In the genomic region with DNA sequence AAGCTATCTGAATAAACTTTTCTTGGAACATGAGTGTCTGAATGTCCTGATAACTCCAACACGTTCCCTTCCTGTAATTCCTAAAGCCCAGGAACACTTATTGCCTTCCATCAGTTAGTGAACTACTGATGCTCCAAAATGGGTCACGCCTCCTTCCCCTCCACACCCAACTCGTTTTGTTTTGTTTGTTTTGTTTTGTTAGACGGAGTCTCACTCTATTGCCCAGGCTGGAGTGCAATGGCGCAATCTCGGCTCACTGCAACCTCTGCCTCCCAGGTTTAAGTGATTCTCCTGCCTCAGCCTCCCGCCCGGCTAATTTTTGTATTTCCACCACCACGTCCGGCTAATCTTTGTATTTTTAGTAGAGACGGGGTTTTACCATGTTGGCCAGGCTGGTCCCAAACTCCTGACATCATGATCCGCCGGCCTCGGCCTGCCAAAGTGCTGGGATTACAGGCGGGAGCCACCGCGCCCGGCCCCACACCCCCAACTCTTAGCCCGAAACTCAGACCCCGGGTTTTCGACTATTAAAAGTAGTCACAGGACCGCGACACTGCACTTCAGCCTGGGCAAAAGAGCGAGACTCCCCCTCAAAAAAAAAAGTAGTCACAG, we compare ENCODE assay signal across 8 cellular contexts. TPM values are rescaled to one million over a fixed set of nuclear protein-coding genes. Genes with fewer than 3 reads are reported as not detected.
DNase-seq lines count a peak whose midpoint lies in the region; ATAC-seq and TF ChIP-seq lines count a peak whose summit lies in the region.

No MANE protein-coding gene starts in this region.

- peak overlapping the region; percentile 92 for H3K4me3 ChIP-seq in Loucy (ENCODE audit: low read length, poor library complexity, severe bottlenecking)
- H3K4me3 ChIP-seq in effector memory CD4-positive, alpha-beta T cell (ENCODE audit: insufficient read depth, low read depth, low read length, poor library complexity, severe bottlenecking): peak overlapping the region; percentile 100

- no peaks in the 10 kb centered on the region for H3K9me3 ChIP-seq in Loucy (ENCODE audit: insufficient read depth, low read depth, low read length)
- H3K9me3 ChIP-seq in effector memory CD4-positive, alpha-beta T cell (ENCODE audit: control insufficient read depth, low read length): no peaks in the 10 kb centered on the region

- no peak overlapping the region for H3K27ac Mint-ChIP-seq in natural killer cell treated with Interleukin-12 subunit alpha and Interleukin-12 subunit beta and Interleukin-15 and Interleukin-18, amount 100 ng/mL, for 72 hours

- no peaks in the 10 kb centered on the region for H3K36me3 ChIP-seq in Loucy (ENCODE audit: insufficient read depth, low read length)
- H3K36me3 ChIP-seq in effector memory CD4-positive, alpha-beta T cell (ENCODE audit: control insufficient read depth, insufficient read depth, low read length): no peaks in the 10 kb centered on the region

- peak overlapping the region; percentile 92 for H3K4me2 ChIP-seq in Loucy (ENCODE audit: low read depth, low read length, poor library complexity, severe bottlenecking)

- H3K27ac ChIP-seq in effector memory CD4-positive, alpha-beta T cell (ENCODE audit: insufficient read depth, low read length, poor library complexity, severe bottlenecking): peak overlapping the region; percentile 63

- H3F3A ChIP-seq in Loucy (ENCODE audit: low read depth): no peaks in the 10 kb centered on the region

- no peak for DNase-seq in Right ventricle myocardium inferior (ENCODE audit: missing footprints)
- DNase-seq in cardiac septum (ENCODE audit: low spot score): no peak
- no peak for DNase-seq in effector memory CD4-positive, alpha-beta T cell
- no peak for DNase-seq in natural killer cell treated with Interleukin-12 subunit alpha and Interleukin-12 subunit beta and Interleukin-15 and Interleukin-18, amount 100 ng/mL, for 72 hours (ENCODE audit: low spot score)
- DNase-seq in NCI-H774 (lab: John Stamatoyannopoulos, UW): no peak
- no peak for DNase-seq in SKM-1 treated with dmso at 0.1 percent for 144 hours (lab: John Stamatoyannopoulos, UW; ENCODE audit: unreplicated experiment)

- TF ChIP-seq CTCF in Loucy (conservative IDR thresholded peaks at IDR 0.05; ENCODE audit: low read length): no peak

- H4K20me1 ChIP-seq in Loucy (ENCODE audit: insufficient read depth, low read length, poor library complexity, severe bottlenecking): peaks cover 54% of the 10 kb centered on the region

- peaks cover 45% of the 10 kb centered on the region for H3K4me1 ChIP-seq in Loucy (ENCODE audit: insufficient read depth, low read length, poor library complexity, severe bottlenecking)
- peaks cover 10% of the 10 kb centered on the region for H3K4me1 ChIP-seq in effector memory CD4-positive, alpha-beta T cell (ENCODE audit: control insufficient read depth, insufficient read depth, low read length, poor library complexity, severe bottlenecking)

- peaks cover 0 to 5% of the 10 kb centered on the region in 2 donors for H3K27me3 Mint-ChIP-seq in natural killer cell treated with Interleukin-12 subunit alpha and Interleukin-12 subunit beta and Interleukin-15 and Interleukin-18, amount 100 ng/mL, for 72 hours

- no peaks in the 10 kb centered on the region for H3K36me3 Mint-ChIP-seq in natural killer cell treated with Interleukin-12 subunit alpha and Interleukin-12 subunit beta and Interleukin-15 and Interleukin-18, amount 100 ng/mL, for 72 hours

- no peak overlapping the region for H3K4me3 Mint-ChIP-seq in natural killer cell treated with Interleukin-12 subunit alpha and Interleukin-12 subunit beta and Interleukin-15 and Interleukin-18, amount 100 ng/mL, for 72 hours

- peak overlapping the region; percentile 97 for H2AFZ ChIP-seq in Loucy (ENCODE audit: low read length)

- no peaks in the 10 kb centered on the region for H3K9me2 ChIP-seq in Loucy (replicated peaks; ENCODE audit: low read depth, low read length)

- intact Hi-C loops in Right ventricle myocardium inferior (cut with DNase I) (loop anchor here (5.0 kb wide), 1 partner anchor 33 kb away; no protein-coding TSS in a partner anchor), cardiac septum (cut with DNase I) (loop anchor here (2.0 kb wide), 1 partner anchor 25 kb away; the partner anchor contains the start of gene HDHD2)

- ATAC-seq in Right ventricle myocardium inferior: peak; percentile 14
- ATAC-seq in natural killer cell treated with Interleukin-12 subunit alpha and Interleukin-12 subunit beta and Interleukin-15 and Interleukin-18, amount 100 ng/mL, for 72 hours: peak; percentile 15 to 32
- ATAC-seq in HG03378 (IDR thresholded peaks at IDR 0.05; ENCODE audit: unreplicated experiment): no peak

- H3K27me3 ChIP-seq in Loucy (ENCODE audit: insufficient read depth, low read length, poor library complexity, severe bottlenecking): no peaks in the 10 kb centered on the region
- no peaks in the 10 kb centered on the region for H3K27me3 ChIP-seq in effector memory CD4-positive, alpha-beta T cell (replicated peaks; ENCODE audit: control insufficient read depth, insufficient read depth, low read length, poor library complexity, severe bottlenecking)

- peaks cover 57% of the 10 kb centered on the region for H3K79me2 ChIP-seq in Loucy (ENCODE audit: insufficient read depth, low read length)

- H3K9me3 Mint-ChIP-seq in natural killer cell treated with Interleukin-12 subunit alpha and Interleukin-12 subunit beta and Interleukin-15 and Interleukin-18, amount 100 ng/mL, for 72 hours: no peaks in the 10 kb centered on the region

- H3K4me1 Mint-ChIP-seq in natural killer cell treated with Interleukin-12 subunit alpha and Interleukin-12 subunit beta and Interleukin-15 and Interleukin-18, amount 100 ng/mL, for 72 hours (ENCODE audit: low read depth in 2 of 2): peaks cover 0 to 2% of the 10 kb centered on the region in 2 donors

- H3K9ac ChIP-seq in Loucy (ENCODE audit: low read depth, low read length, poor library complexity, severe bottlenecking): peak overlapping the region; percentile 96

RNA-seq across cellular contexts. Expression of gene IER3IP1, which starts 0.8 kb away (rescaled TPM):
- 9.7 TPM for total RNA-seq in Right ventricle myocardium inferior
- total RNA-seq in cardiac septum: 9.5 TPM
- 10 to 100 TPM in 1 of 2 donors, 1 to 10 TPM in 1; 10.0 to 15.3 TPM for total RNA-seq in natural killer cell treated with Interleukin-12 subunit alpha and Interleukin-12 subunit beta and Interleukin-15 and Interleukin-18, amount 100 ng/mL, for 72 hours

RNA-seq across cellular contexts. Expression of gene HDHD2, which starts 25.1 kb away (rescaled TPM):
- total RNA-seq in Right ventricle myocardium inferior (34.2 TPM), cardiac septum (35.6 TPM)
- total RNA-seq in natural killer cell treated with Interleukin-12 subunit alpha and Interleukin-12 subunit beta and Interleukin-15 and Interleukin-18, amount 100 ng/mL, for 72 hours: 10 to 100 TPM; 27.7 to 27.8 TPM
